Comparison of ENCODE assay signal across 1 cellular context in genomic region chr15:72375846-72376581, GRCh38.
TF ChIP-seq lines count a peak whose summit lies in the region.

HEXA (minus strand) TSS chr15:72376014; CDS start chr15:72375972, 42 bp downstream.

TF ChIP-seq in GM12878, 131 proteins besides CTCF, POLR2A, EP300 and RAD21 (continued from another document and continues in another):
- TF ChIP-seq ZNF687 (IDR thresholded peaks at IDR 0.05) (peak; percentile 94), ZNF207 (IDR thresholded peaks at IDR 0.05; ENCODE audit: borderline replicate concordance) (peak; percentile 94), SPI1 (IDR thresholded peaks at IDR 0.05; ENCODE audit: borderline replicate concordance, insufficient read depth, low read depth, low read length) (peak; percentile 46; the same call in 1 of the 2 replicates), MYC (IDR thresholded peaks at IDR 0.05; ENCODE audit: insufficient read depth, insufficient read length, insufficient replicate concordance, low read length, severe bottlenecking) (peak; percentile 21), MEF2B (IDR thresholded peaks at IDR 0.05; ENCODE audit: partially characterized antibody, poor library complexity, severe bottlenecking) (peak; percentile 86), MEF2A (IDR thresholded peaks at IDR 0.05; ENCODE audit: insufficient read depth, low read depth, low read length) (0 out of 2 replicates have a peak, but pooled peaks have one; percentile 64), SRF (IDR thresholded peaks at IDR 0.05; ENCODE audit: low read depth in 2 of 2, low read length in 2 of 2) (peak in 1 of 2 experiments; percentile 83; a peak in 2 of 4 replicates), ZNF217 (IDR thresholded peaks at IDR 0.05) (0 out of 2 replicates have a peak, but pooled peaks have one; percentile 30), HCFC1 (IDR thresholded peaks at IDR 0.05; ENCODE audit: low read length) (peak; percentile 79), BRCA1 (IDR thresholded peaks at IDR 0.05; ENCODE audit: low read depth, low read length) (no peak), MXI1 (IDR thresholded peaks at IDR 0.05; ENCODE audit: low read depth, low read length) (no peak), HDAC2 (IDR thresholded peaks at IDR 0.05) (no peak), YY1 (IDR thresholded peaks at IDR 0.05; ENCODE audit: low read depth, low read length) (peak; percentile 88), CEBPZ (IDR thresholded peaks at IDR 0.05; ENCODE audit: low read depth, low read length) (0 out of 2 replicates have a peak, but pooled peaks have one; percentile 27), USF1 (IDR thresholded peaks at IDR 0.05; ENCODE audit: borderline replicate concordance, extremely low read length, insufficient read depth, low read depth, low read length) (peak; percentile 100), IKZF2 (IDR thresholded peaks at IDR 0.05) (peak; percentile 15 to 59; a peak in 2 of 4 replicates), MYB (IDR thresholded peaks at IDR 0.05; ENCODE audit: borderline replicate concordance, low read depth, low read length) (no peak), CHD2 (IDR thresholded peaks at IDR 0.05; ENCODE audit: borderline replicate concordance, low read depth, low read length) (no peak), IRF4 (IDR thresholded peaks at IDR 0.05; ENCODE audit: low read depth, low read length) (0 out of 2 replicates have a peak, but pooled peaks have one; percentile 49), PBX3 (IDR thresholded peaks at IDR 0.05; ENCODE audit: insufficient replicate concordance, low read depth, low read length) (peak; percentile 57), TCF3 (IDR thresholded peaks at IDR 0.05; ENCODE audit: borderline replicate concordance, insufficient read depth, low read depth, low read length) (peak; percentile 23; the same call in 1 of the 2 replicates), E4F1 (IDR thresholded peaks at IDR 0.05; ENCODE audit: borderline replicate concordance, partially characterized antibody) (peak; percentile 58), ESRRA (IDR thresholded peaks at IDR 0.05; ENCODE audit: low read length) (no peak), CBX5 (IDR thresholded peaks at IDR 0.05; ENCODE audit: low read depth) (no peak), FOXM1 (IDR thresholded peaks at IDR 0.05; ENCODE audit: low read depth, low read length) (no peak), NFXL1 (IDR thresholded peaks at IDR 0.05; ENCODE audit: borderline replicate concordance) (no peak), TAF1 (IDR thresholded peaks at IDR 0.05; ENCODE audit: borderline replicate concordance, low read depth, low read length) (peak; percentile 85), SREBF1 (IDR thresholded peaks at IDR 0.05; ENCODE audit: low read length) (peak; percentile 80), ZBTB40 (IDR thresholded peaks at IDR 0.05; ENCODE audit: borderline replicate concordance) (peak; percentile 64; the same call in 1 of the 2 replicates), ATF3 (IDR thresholded peaks at IDR 0.05; ENCODE audit: borderline replicate concordance, extremely low read depth, low read depth, low read length) (peak; percentile 100), BMI1 (IDR thresholded peaks at IDR 0.05; ENCODE audit: borderline replicate concordance) (no peak; the same call in 1 of the 2 replicates), ZBED1 (IDR thresholded peaks at IDR 0.05; ENCODE audit: borderline replicate concordance) (0 out of 2 replicates have a peak, but pooled peaks have one; percentile 51), KDM1A (IDR thresholded peaks at IDR 0.05; ENCODE audit: borderline replicate concordance) (no peak), EGR1 (IDR thresholded peaks at IDR 0.05; ENCODE audit: borderline replicate concordance in 1 of 2, low read depth in 2 of 2, low read length in 2 of 2) (peak; percentile 74 to 78), SIN3A (IDR thresholded peaks at IDR 0.05; ENCODE audit: low read depth, low read length) (peak; percentile 99), SREBF2 (IDR thresholded peaks at IDR 0.05; ENCODE audit: low read length) (no peak), GATAD2B (conservative IDR thresholded peaks at IDR 0.05; ENCODE audit: low read depth) (peak; percentile 72), ZBTB4 (CRISPR knock-in tag; IDR thresholded peaks at IDR 0.05) (peak; percentile 94), SUPT20H (IDR thresholded peaks at IDR 0.05; ENCODE audit: borderline replicate concordance, control insufficient read depth, low read depth, low read length) (no peak), TCF7 (IDR thresholded peaks at IDR 0.05; ENCODE audit: borderline replicate concordance) (no peak), ZNF274 (IDR thresholded peaks at IDR 0.05; ENCODE audit: insufficient read depth, insufficient read length) (no peak)
